13 cellular contexts compared by ENCODE assay signal in genomic region chr1:48532976-48533375, GRCh38.
"Had no signal": no experiment of that assay in that cellular context is flagged by ENCODE, and none has a peak within 500 bp of the region (broad histone marks: within the 10 kb centered on the region; RNA-seq: fewer than 3 reads in every experiment).

No MANE protein-coding gene starts in this region.

- H3K4me3 Mint-ChIP-seq: activated naive CD4-positive, alpha-beta T cell treated with anti-CD3 and anti-CD28 coated beads for 36 hours; mesothelial cell of epicardium had no signal

- H3K9me3 ChIP-seq: heart left ventricle, thyroid gland, uterus had no signal

- ATAC-seq: heart left ventricle had no signal

- H3K36me3 ChIP-seq: heart left ventricle, thyroid gland, uterus had no signal

- H3K4me1 ChIP-seq: heart left ventricle, thyroid gland, uterus had no signal

- H3K27ac Mint-ChIP-seq: activated naive CD4-positive, alpha-beta T cell treated with anti-CD3 and anti-CD28 coated beads for 36 hours; mesothelial cell of epicardium had no signal

- H3K36me3 Mint-ChIP-seq: mesothelial cell of epicardium had no signal

- H3K4me3 ChIP-seq: coronary artery, heart left ventricle, thyroid gland, uterus had no signal

- DNase-seq: activated CD4-positive, alpha-beta T cell treated with anti-CD3 and anti-CD28 coated beads for 4 hours; activated CD8-positive, alpha-beta memory T cell treated with anti-CD3 and anti-CD28 coated beads for 24 hours; activated naive CD4-positive, alpha-beta T cell treated with anti-CD3 and anti-CD28 coated beads for 36 hours; caudate nucleus; effector CD4-positive, alpha-beta T cell; foreskin melanocyte; heart left ventricle; islet precursor cell; retina; thyroid gland; uterus had no signal

- H3K27ac ChIP-seq: coronary artery, heart left ventricle, thyroid gland, uterus had no signal

- H3K9me3 Mint-ChIP-seq: activated naive CD4-positive, alpha-beta T cell treated with anti-CD3 and anti-CD28 coated beads for 36 hours; mesothelial cell of epicardium had no signal

- H3K27me3 ChIP-seq: thyroid gland, uterus had no signal

- H3K4me1 Mint-ChIP-seq: mesothelial cell of epicardium had no signal
